ENCODE assay signal across 18 cellular contexts in genomic region chr2:16048466-16048865, GRCh38.
"Had no signal": no experiment of that assay in that cellular context is flagged by ENCODE, and none has a peak within 500 bp of the region (broad histone marks: within the 10 kb centered on the region; RNA-seq: fewer than 3 reads in every experiment).

No MANE protein-coding gene starts in this region.

- H3K36me3 ChIP-seq: esophagus muscularis mucosa, gastrocnemius medialis, heart right ventricle, left lung, lower lobe of right lung had no signal

- H3K27me3 ChIP-seq: dorsolateral prefrontal cortex, esophagus muscularis mucosa, gastrocnemius medialis, left lung had no signal

- H3K4me1 ChIP-seq: esophagus muscularis mucosa, gastrocnemius medialis, heart right ventricle, left lung, lower lobe of right lung had no signal

- H3K4me3 ChIP-seq: coronary artery, dorsolateral prefrontal cortex, esophagus muscularis mucosa, gastrocnemius medialis, heart right ventricle, left lung, lower lobe of right lung had no signal

- H3K27ac ChIP-seq: coronary artery, dorsolateral prefrontal cortex, esophagus muscularis mucosa, gastrocnemius medialis, heart right ventricle, left lung, lower lobe of right lung had no signal

- ATAC-seq: gastrocnemius medialis, heart right ventricle, left cardiac atrium, left lung, left ventricle myocardium superior, lower lobe of right lung had no signal

- DNase-seq: dermis blood vessel endothelial cell; dorsolateral prefrontal cortex; effector CD4-positive, alpha-beta T cell; effector memory CD4-positive, alpha-beta T cell; foreskin melanocyte; gastrocnemius medialis; glutamatergic neuron; head of caudate nucleus; heart right ventricle; hippocampal formation; left cardiac atrium; left lung; left ventricle myocardium superior; lower lobe of right lung; mesenchymal stem cell; midbrain had no signal
